Comparison of ENCODE assay signal across 8 cellular contexts in the genomic region with DNA sequence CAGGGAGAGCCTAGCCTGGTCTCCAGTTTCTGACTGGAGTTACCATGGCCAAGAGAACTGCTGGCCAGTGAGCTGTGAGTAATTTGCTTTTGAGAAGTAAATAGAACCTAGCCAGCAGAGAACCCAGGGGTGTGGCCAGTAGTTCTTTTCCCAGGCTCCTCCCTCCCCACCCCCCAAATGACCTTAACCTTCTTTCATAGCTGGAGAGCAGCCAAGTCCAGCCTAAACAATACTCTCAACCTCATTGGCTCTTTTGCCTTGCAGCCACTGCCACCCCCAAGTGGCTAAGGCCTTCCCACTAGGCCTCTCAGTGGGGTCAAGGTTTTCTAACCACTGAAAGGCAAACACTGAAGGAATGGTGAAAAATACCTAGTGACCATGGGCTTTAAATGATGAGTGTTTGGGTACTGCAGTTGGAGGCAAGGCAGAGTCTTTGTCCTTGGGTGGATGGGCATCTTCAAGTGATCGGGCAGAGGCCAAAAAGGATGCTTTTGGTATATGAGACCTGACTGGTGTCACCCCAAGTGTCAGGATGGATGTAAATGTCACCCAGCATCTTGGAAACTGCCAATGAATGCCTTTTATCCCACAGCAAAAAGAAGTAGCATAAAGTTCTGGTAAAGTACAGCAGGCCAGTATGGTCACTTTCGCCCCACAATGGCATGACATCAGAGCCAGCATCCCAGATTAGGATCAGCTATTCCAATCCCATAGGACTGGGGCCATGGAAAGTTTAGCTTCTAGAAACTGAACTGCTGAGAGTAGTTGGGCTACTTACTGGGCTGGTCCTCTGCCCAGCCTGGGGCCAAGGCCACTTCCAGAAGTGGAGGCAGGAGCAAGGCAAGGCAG. TPM values are rescaled to one million over a fixed set of nuclear protein-coding genes. Genes with fewer than 3 reads are reported as not detected.
DNase-seq lines count a peak whose midpoint lies in the region; ATAC-seq and TF ChIP-seq lines count a peak whose summit lies in the region.

No MANE protein-coding gene starts in this region.

- H2AFZ ChIP-seq in PC-3 (ENCODE audit: low read length), result no peak overlapping the region

- H3K9me3 ChIP-seq in PC-3 (ENCODE audit: low read length), result no peaks in the 10 kb centered on the region

- H3K79me2 ChIP-seq in PC-3 (ENCODE audit: low read length), result peaks cover 8% of the 10 kb centered on the region; the same call in 1 of the 2 replicates

- no peak overlapping the region for H3K4me2 ChIP-seq in PC-3 (ENCODE audit: low read length)

- no peak overlapping the region for H3K27ac ChIP-seq in PC-3 (ENCODE audit: low read length)

- CTCF ChIA-PET in PC-3 (lab: Charles Lee), result no interaction called here

- no peaks in the 10 kb centered on the region for H3K9me3 Mint-ChIP-seq in natural killer cell

- H3K27me3 Mint-ChIP-seq in natural killer cell (ENCODE audit: low read depth in 2 of 2), result no peaks in the 10 kb centered on the region

- H3K27ac Mint-ChIP-seq in natural killer cell, result peak overlapping the region; percentile 100

- no peaks in the 10 kb centered on the region for H3K27me3 ChIP-seq in PC-3 (ENCODE audit: low read length)

- no peak overlapping the region for H3K9ac ChIP-seq in PC-3 (ENCODE audit: low read length)

- peaks cover 36% of the 10 kb centered on the region for H3K36me3 ChIP-seq in PC-3 (ENCODE audit: low read depth, low read length)

- POLR2A ChIA-PET in PC-3 (lab: Charles Lee; ENCODE audit: unreplicated experiment), result interaction anchor here (0.5 to 0.7 kb wide), 3 partner anchors 63 to 107 kb away, joined by 3 to 10 read pairs (median 3); no protein-coding TSS in a partner anchor

- in situ Hi-C loops in GM13976 (cut with MboI; ENCODE audit: low sequenced_read_pairs, unreplicated experiment), result no loop called here

- H3K4me1 ChIP-seq in PC-3 (ENCODE audit: insufficient read depth, low read length), result peaks cover 48% of the 10 kb centered on the region

- peaks cover 6% of the 10 kb centered on the region for H3K36me3 Mint-ChIP-seq in natural killer cell

- BruUV-seq in PC-3 (replicated peaks; lab: Mats Ljungman, UMichigan), result no TSS peak

- H3K4me3 Mint-ChIP-seq in natural killer cell, result no peak overlapping the region

- DNase-seq in NCI-H1092 treated with DMSO at 0.1 percent for 48 hours (lab: John Stamatoyannopoulos, UW), result peak; percentile 17
- DNase-seq in NCI-H1092 (lab: John Stamatoyannopoulos, UW), result no peak
- DNase-seq in PC-3, result peak; percentile 54
- DNase-seq in erythroblast (lab: John Stamatoyannopoulos, UW), result peak; percentile 84 to 89
- DNase-seq in natural killer cell, result no peak
- no peak for DNase-seq in activated CD4-positive, alpha-beta T cell treated with anti-CD3 and anti-CD28 coated beads for 48 hours
- DNase-seq in GM13976 (ENCODE audit: low spot score), result no peak

- H4K20me1 ChIP-seq in PC-3 (ENCODE audit: low read length), result no peaks in the 10 kb centered on the region

- peak; percentile 17; the same call in 1 of the 2 replicates for ATAC-seq in PC-3
- no peak for ATAC-seq in natural killer cell
- no peak for ATAC-seq in HG02759 (IDR thresholded peaks at IDR 0.05; ENCODE audit: unreplicated experiment)

- no peaks in the 10 kb centered on the region for H3K9me2 ChIP-seq in PC-3 (replicated peaks; ENCODE audit: low read length)

- H3F3A ChIP-seq in PC-3 (ENCODE audit: low read length, unreplicated experiment), result peaks cover 4% of the 10 kb centered on the region

- peaks cover 66 to 85% of the 10 kb centered on the region in 2 donors for H3K4me1 Mint-ChIP-seq in natural killer cell

- H3K4me3 ChIP-seq in PC-3 (ENCODE audit: low read length), result no peak overlapping the region

- no peak for TF ChIP-seq CTCF in PC-3 (conservative IDR thresholded peaks at IDR 0.05; ENCODE audit: low read depth, low read length)
- TF ChIP-seq CTCF in natural killer cell (IDR thresholded peaks at IDR 0.05), result no peak
- TF ChIP-seq CTCF in GM13976 (IDR thresholded peaks at IDR 0.05; ENCODE audit: borderline replicate concordance, control extremely low read depth, extremely low read depth, insufficient read depth, missing control alignments), result no peak

- TF ChIP-seq POLR2A in erythroblast (IDR thresholded peaks at IDR 0.05; ENCODE audit: low read length), result no peak

- intact Hi-C loops in PC-3 (cut with micrococcal nuclease), result no loop called here
- intact Hi-C loops in natural killer cell (cut with micrococcal nuclease), result loop anchor here (10.0 kb wide), 1 partner anchor 409 kb away; a partner anchor contains a TSS

RNA-seq across cellular contexts. Expression of a gene that starts 3.5 kb away (rescaled TPM):
- total RNA-seq in PC-3 (2014; rRNA removed) (6.0 and 8.8 TPM in 2 replicates), natural killer cell (10 to 100 TPM; 23.1 to 35.2 (median 30.3) TPM)

RNA-seq across cellular contexts. Expression of a gene that starts 42.2 kb away (rescaled TPM):
- total RNA-seq in PC-3 (2014; rRNA removed) (18.1 and 26.9 TPM in 2 replicates), natural killer cell (10 to 100 TPM; 70.0 to 74.6 (median 72.3) TPM)

Comparison
In these comparisons a context has a peak if more than half of its experiments do, and no peak if none do; other contexts are left out.
1. DNase-seq: peak in NCI-H1092 treated with DMSO at 0.1 percent for 48 hours (single experiment), PC-3 (single experiment) and erythroblast (2 of 2); none in NCI-H1092 (single experiment), natural killer cell (single experiment), activated CD4-positive, alpha-beta T cell treated with anti-CD3 and anti-CD28 coated beads for 48 hours (single experiment) and GM13976 (single experiment).